ENCODE assay signal across 1 cellular context in genomic region chr20:48957521-48957920, GRCh38.
TF ChIP-seq lines count a peak whose summit lies in the region.

No MANE protein-coding gene starts in this region.

TF ChIP-seq in endothelial cell of umbilical vein, 7 proteins besides CTCF, POLR2A, EP300 and RAD21:
- TF ChIP-seq MYC (IDR thresholded peaks at IDR 0.05; ENCODE audit: low read depth, low read length) = no peak
- TF ChIP-seq JUN (IDR thresholded peaks at IDR 0.05; ENCODE audit: borderline replicate concordance, insufficient read depth, insufficient read length, low read depth) = no peak
- TF ChIP-seq, protein P1, sequence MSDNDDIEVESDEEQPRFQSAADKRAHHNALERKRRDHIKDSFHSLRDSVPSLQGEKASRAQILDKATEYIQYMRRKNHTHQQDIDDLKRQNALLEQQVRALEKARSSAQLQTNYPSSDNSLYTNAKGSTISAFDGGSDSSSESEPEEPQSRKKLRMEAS (IDR thresholded peaks at IDR 0.05; ENCODE audit: insufficient read depth, insufficient read length) = no peak
- TF ChIP-seq GATA2 (IDR thresholded peaks at IDR 0.05; ENCODE audit: insufficient read depth, insufficient read length, low read depth, low read length) = no peak
- no peak for TF ChIP-seq EZH2 (IDR thresholded peaks at IDR 0.05; ENCODE audit: borderline replicate concordance, low read depth, low read length, severe bottlenecking)
- TF ChIP-seq POLR2AphosphoS5 (IDR thresholded peaks at IDR 0.05; ENCODE audit: insufficient read depth, low read depth, low read length) = no peak
- no peak for TF ChIP-seq FOS (IDR thresholded peaks at IDR 0.05; ENCODE audit: borderline replicate concordance, insufficient read depth, low read length)
TF ChIP-seq in endothelial cell of umbilical vein: peak in this region for 0.
